ENCODE assay signal across 22 cellular contexts in genomic region chr22:45338795-45339194, GRCh38. TPM values are rescaled to one million over a fixed set of nuclear protein-coding genes. Genes with fewer than 3 reads are reported as not detected.
"Had no signal": no experiment of that assay in that cellular context is flagged by ENCODE, and none has a peak within 500 bp of the region (broad histone marks: within the 10 kb centered on the region; RNA-seq: fewer than 3 reads in every experiment).

No MANE protein-coding gene starts in this region.

- H3K4me1 ChIP-seq: SJSA1 had no signal

- H3K4me3 ChIP-seq: SJSA1, SK-N-MC had no signal

- H3K27me3 ChIP-seq: SJSA1 had no signal

- DNase-seq: KBM-7, MV-4-11, NCI-H1048, NCI-H1105, NCI-H1417 treated with DMSO at 0.1 percent for 48 hours, NCI-H146, NCI-H1694 treated with DMSO at 0.1 percent for 48 hours, NCI-H1930, NCI-H2081, NCI-H2107, NCI-H2227 treated with DMSO at 0.1 percent for 48 hours, NCI-H524, NCI-H526 treated with DMSO at 0.1 percent for 48 hours, NCI-H748 treated with DMSO at 0.1 percent for 48 hours, Right ventricle myocardium superior, RPMI8226, SIG-M5 had no signal

- H3K9me3 ChIP-seq: SJSA1 had no signal

- H3K27ac ChIP-seq: SJSA1, SK-N-MC had no signal

RNA-seq across cellular contexts. Expression of gene UPK3A, which starts 54.0 kb away (rescaled TPM):
- total RNA-seq: LHCN-M2, MCF 10A, NCI-H460, SJSA1 had no signal
